Comparison of ENCODE assay signal across 20 cellular contexts in genomic region chr21:42208801-42209490, GRCh38.
"Had no signal": no experiment of that assay in that cellular context is flagged by ENCODE, and none has a peak within 500 bp of the region (broad histone marks: within the 10 kb centered on the region; RNA-seq: fewer than 3 reads in every experiment).

No MANE protein-coding gene starts in this region.

- H3K4me1 Mint-ChIP-seq: activated CD4-positive, alpha-beta T cell treated with anti-CD3 and anti-CD28 coated beads, Interleukin-2, amount 10 ng/mL, durations not matched to agents 24 days and 14 days; activated naive CD8-positive, alpha-beta T cell treated with anti-CD3 and anti-CD28 coated beads, Interleukin-2, amount 50 U/mL, for 24 hours; central memory CD8-positive, alpha-beta T cell; nephron had no signal

- H3K4me3 Mint-ChIP-seq: activated CD4-positive, alpha-beta T cell treated with anti-CD3 and anti-CD28 coated beads, Interleukin-2, amount 10 ng/mL, durations not matched to agents 24 days and 14 days; activated naive CD4-positive, alpha-beta T cell treated with anti-CD3 and anti-CD28 coated beads for 36 hours; activated naive CD8-positive, alpha-beta T cell treated with anti-CD3 and anti-CD28 coated beads, Interleukin-2, amount 50 U/mL, for 24 hours; activated T-cell treated with anti-CD3 and anti-CD28 coated beads, Interleukin-2, amount 50 U/mL, for 4 hours; central memory CD8-positive, alpha-beta T cell; nephron; stimulated activated naive B cell treated with anti-CD40 and anti-IgM and Interleukin-4, amounts not matched to agents 10 μg/mL and 1 μg/mL and 100 μg/mL, for 72 hours; T-helper 2 cell treated with Interferon-gamma antibody and Interleukin-4, amounts not matched to agents 5 μg/mL and 100 μg/mL, for 36 hours had no signal

- H3K4me1 ChIP-seq: colonic mucosa, esophagus squamous epithelium, sigmoid colon had no signal

- DNase-seq: activated CD4-positive, alpha-beta T cell treated with anti-CD3 and anti-CD28 coated beads, Interleukin-2, amount 10 ng/mL, durations not matched to agents 24 days and 14 days; activated CD8-positive, alpha-beta memory T cell treated with anti-CD3 and anti-CD28 coated beads, Interleukin-2, amount 50 U/mL, for 4 hours; activated naive CD4-positive, alpha-beta T cell treated with anti-CD3 and anti-CD28 coated beads for 36 hours; activated naive CD8-positive, alpha-beta T cell treated with anti-CD3 and anti-CD28 coated beads, Interleukin-2, amount 50 U/mL, for 24 hours; activated T-cell treated with anti-CD3 and anti-CD28 coated beads, Interleukin-2, amount 50 U/mL, for 4 hours; anterior cingulate cortex; brain microvascular endothelial cell; colonic mucosa; effector CD4-positive, alpha-beta T cell; esophagus squamous epithelium; lower lobe of right lung; midbrain; occipital lobe; sigmoid colon; spleen; stimulated activated CD4-positive, alpha-beta T cell treated with anti-CD3 and anti-CD28 coated beads, Interleukin-4, amount 100 ng/mL, for 4 hours; stimulated activated naive B cell treated with anti-CD40 and anti-IgM and Interleukin-4, amounts not matched to agents 10 μg/mL and 1 μg/mL and 100 μg/mL, for 72 hours had no signal

- H3K27ac Mint-ChIP-seq: activated CD4-positive, alpha-beta T cell treated with anti-CD3 and anti-CD28 coated beads, Interleukin-2, amount 10 ng/mL, durations not matched to agents 24 days and 14 days; activated naive CD4-positive, alpha-beta T cell treated with anti-CD3 and anti-CD28 coated beads for 36 hours; activated naive CD8-positive, alpha-beta T cell treated with anti-CD3 and anti-CD28 coated beads, Interleukin-2, amount 50 U/mL, for 24 hours; stimulated activated naive B cell treated with anti-CD40 and anti-IgM and Interleukin-4, amounts not matched to agents 10 μg/mL and 1 μg/mL and 100 μg/mL, for 72 hours; T-helper 2 cell treated with Interferon-gamma antibody and Interleukin-4, amounts not matched to agents 5 μg/mL and 100 μg/mL, for 36 hours had no signal

- H3K4me3 ChIP-seq: colonic mucosa, esophagus squamous epithelium, lower lobe of right lung, sigmoid colon, spleen had no signal

- H3K9me3 Mint-ChIP-seq: activated CD4-positive, alpha-beta T cell treated with anti-CD3 and anti-CD28 coated beads, Interleukin-2, amount 10 ng/mL, durations not matched to agents 24 days and 14 days; activated naive CD4-positive, alpha-beta T cell treated with anti-CD3 and anti-CD28 coated beads for 36 hours; activated naive CD8-positive, alpha-beta T cell treated with anti-CD3 and anti-CD28 coated beads, Interleukin-2, amount 50 U/mL, for 24 hours; activated T-cell treated with anti-CD3 and anti-CD28 coated beads, Interleukin-2, amount 50 U/mL, for 4 hours; central memory CD8-positive, alpha-beta T cell; stimulated activated naive B cell treated with anti-CD40 and anti-IgM and Interleukin-4, amounts not matched to agents 10 μg/mL and 1 μg/mL and 100 μg/mL, for 72 hours; T-helper 2 cell treated with Interferon-gamma antibody and Interleukin-4, amounts not matched to agents 5 μg/mL and 100 μg/mL, for 36 hours had no signal

- ATAC-seq: activated naive CD8-positive, alpha-beta T cell treated with anti-CD3 and anti-CD28 coated beads, Interleukin-2, amount 50 U/mL, for 24 hours; activated T-cell treated with anti-CD3 and anti-CD28 coated beads, Interleukin-2, amount 50 U/mL, for 4 hours; stimulated activated naive B cell treated with anti-CD40 and anti-IgM and Interleukin-4, amounts not matched to agents 10 μg/mL and 1 μg/mL and 100 μg/mL, for 72 hours had no signal

- H3K36me3 Mint-ChIP-seq: stimulated activated naive B cell treated with anti-CD40 and anti-IgM and Interleukin-4, amounts not matched to agents 10 μg/mL and 1 μg/mL and 100 μg/mL, for 72 hours had no signal

- H3K36me3 ChIP-seq: brain microvascular endothelial cell, colonic mucosa, esophagus squamous epithelium, lower lobe of right lung, sigmoid colon, spleen had no signal

- H3K27me3 ChIP-seq: brain microvascular endothelial cell, colonic mucosa, sigmoid colon, spleen had no signal

- H3K27ac ChIP-seq: brain microvascular endothelial cell, colonic mucosa, esophagus squamous epithelium, sigmoid colon, spleen had no signal

- H3K9me3 ChIP-seq: colonic mucosa, esophagus squamous epithelium, lower lobe of right lung, sigmoid colon, spleen had no signal

- H3K27me3 Mint-ChIP-seq: activated naive CD8-positive, alpha-beta T cell treated with anti-CD3 and anti-CD28 coated beads, Interleukin-2, amount 50 U/mL, for 24 hours; central memory CD8-positive, alpha-beta T cell; stimulated activated naive B cell treated with anti-CD40 and anti-IgM and Interleukin-4, amounts not matched to agents 10 μg/mL and 1 μg/mL and 100 μg/mL, for 72 hours had no signal
